11 cellular contexts compared by ENCODE assay signal in genomic region chr2:96117701-96118588, GRCh38. TPM values are rescaled to one million over a fixed set of nuclear protein-coding genes. Genes with fewer than 3 reads are reported as not detected.
DNase-seq lines count a peak whose midpoint lies in the region; ATAC-seq and TF ChIP-seq lines count a peak whose summit lies in the region.
"Had no signal": no experiment of that assay in that cellular context is flagged by ENCODE, and none has a peak within 500 bp of the region (broad histone marks: within the 10 kb centered on the region; RNA-seq: fewer than 3 reads in every experiment).

No MANE protein-coding gene starts in this region.

- no peaks in the 10 kb centered on the region for H3K36me3 ChIP-seq in BLaER1 treated with 17β-estradiol and CSF1 and Interleukin-3, amounts not matched to agents 10 nM and 100 nM
- H3K36me3 ChIP-seq in ES-I3 (ENCODE audit: insufficient read depth, low read length) = no peaks in the 10 kb centered on the region
- H3K36me3 ChIP-seq in left lung = no peaks in the 10 kb centered on the region
- H3K36me3 ChIP-seq in transverse colon = no peaks in the 10 kb centered on the region
- H3K36me3 ChIP-seq in ascending aorta = no peaks in the 10 kb centered on the region

- peaks cover 13% of the 10 kb centered on the region for H3K4me1 Mint-ChIP-seq in T-helper 17 cell

- H3K27me3 Mint-ChIP-seq in T-helper 17 cell = peaks cover 40% of the 10 kb centered on the region

- peaks cover 16 to 40% (median 31%) of the 10 kb centered on the region in 11 experiments for H3K27me3 ChIP-seq in BLaER1 treated with 17β-estradiol and CSF1 and Interleukin-3, amounts not matched to agents 10 nM and 100 nM
- H3K27me3 ChIP-seq in left lung = peaks cover 18 to 79% of the 10 kb centered on the region in 2 donors
- H3K27me3 ChIP-seq in transverse colon = peaks cover 44% of the 10 kb centered on the region
- H3K27me3 ChIP-seq in ascending aorta = peaks cover 7% of the 10 kb centered on the region

- no peak for ATAC-seq in T-helper 17 cell
- no peak for ATAC-seq in left lung
- ATAC-seq in HG03571 (IDR thresholded peaks at IDR 0.05; ENCODE audit: unreplicated experiment) = no peak

- intact Hi-C loops in left lung (cut with DNase I) (no loop called here), transverse colon (cut with DNase I; ENCODE audit: low total_unique reads) (loop anchor here (2.0 kb wide), 1 partner anchor 125 kb away; no protein-coding TSS in a partner anchor), ascending aorta (cut with DNase I) (loop anchor here (1.0 to 10.0 kb wide), 3 partner anchors 57 to 125 kb away; no protein-coding TSS in a partner anchor)

- peak overlapping the region in 1 of 11 experiments; percentile 69; a peak in 1 of 22 replicates for H3K9ac ChIP-seq in BLaER1 treated with 17β-estradiol and CSF1 and Interleukin-3, amounts not matched to agents 10 nM and 100 nM
- H3K9ac ChIP-seq in ES-I3 (ENCODE audit: low read depth, low read length) = peak overlapping the region; percentile 80; the same call in 1 of the 2 replicates

- TF ChIP-seq CTCF in left lung (IDR thresholded peaks at IDR 0.05) = no peak
- TF ChIP-seq CTCF in transverse colon (IDR thresholded peaks at IDR 0.05) = no peak
- no peak for TF ChIP-seq CTCF in ascending aorta (IDR thresholded peaks at IDR 0.05)

- in situ Hi-C loops in transverse colon (cut with MboI; ENCODE audit: low pct_ligation_motif_present in 1 of 4, low pct_unique_long_range_greater_than_20kb in 1 of 4, low sequenced_read_pairs in 3 of 4) = loop anchor here in 3 of 4 donors (25.0 kb wide), 1 partner anchor 106 kb away; no protein-coding TSS in a partner anchor

- DNase-seq in T-helper 17 cell = peak in 1 of 3 donors; percentile 12
- DNase-seq in left lung = peak; percentile 31 to 57
- DNase-seq in substantia nigra (lab: John Stamatoyannopoulos, UW) = no peak
- no peak for DNase-seq in transverse colon
- DNase-seq in ascending aorta (ENCODE audit: low spot score in 2 of 2) = no peak

- no peak overlapping the region for H3K4me3 ChIP-seq in BLaER1 treated with 17β-estradiol and CSF1 and Interleukin-3, amounts not matched to agents 10 nM and 100 nM
- H3K4me3 ChIP-seq in left lung (no peak overlapping the region), transverse colon (no peak overlapping the region), ascending aorta (peak overlapping the region in 1 of 2 donors; percentile 78)

- H3K4me3 Mint-ChIP-seq in T-helper 17 cell = peak overlapping the region; percentile 79

- H3K4me2 ChIP-seq in BLaER1 treated with 17β-estradiol and CSF1 and Interleukin-3, amounts not matched to agents 10 nM and 100 nM = peak overlapping the region in 10 of 11 experiments; percentile 95 to 100 (median 98); a peak in 16 of 22 replicates

- H3K36me3 Mint-ChIP-seq in T-helper 17 cell (ENCODE audit: low read depth) = peaks cover 4% of the 10 kb centered on the region

- WGBS in transverse colon (ENCODE audit: low coverage in 1 of 2), 2 donors = 52% methylated on average over 10 of the region's 17 CpGs; no CpG with 5 or more reads in 1 of the 2 donors

- no peaks in the 10 kb centered on the region; a peak in 1 of 22 replicates for H3K9me3 ChIP-seq in BLaER1 treated with 17β-estradiol and CSF1 and Interleukin-3, amounts not matched to agents 10 nM and 100 nM (replicated peaks in 1 of 11)
- H3K9me3 ChIP-seq in ES-I3 (ENCODE audit: control insufficient read depth, insufficient read depth, low read length) = no peaks in the 10 kb centered on the region
- H3K9me3 ChIP-seq in T-helper 17 cell (ENCODE audit: control insufficient read depth, low read length, poor library complexity, severe bottlenecking) = no peaks in the 10 kb centered on the region
- no peaks in the 10 kb centered on the region for H3K9me3 ChIP-seq in left lung
- H3K9me3 ChIP-seq in transverse colon = no peaks in the 10 kb centered on the region
- H3K9me3 ChIP-seq in ascending aorta = no peaks in the 10 kb centered on the region

- peaks cover 28 to 80% (median 59%) of the 10 kb centered on the region in 10 experiments for H3K4me1 ChIP-seq in BLaER1 treated with 17β-estradiol and CSF1 and Interleukin-3, amounts not matched to agents 10 nM and 100 nM
- H3K4me1 ChIP-seq in ES-I3 (ENCODE audit: insufficient read depth, low read length) = peaks cover 5% of the 10 kb centered on the region; the same call in 1 of the 2 replicates
- peaks cover 4 to 15% of the 10 kb centered on the region in 2 donors for H3K4me1 ChIP-seq in left lung
- H3K4me1 ChIP-seq in transverse colon = peaks cover 0 to 16% (median 12%) of the 10 kb centered on the region in 4 donors
- peaks cover 0 to 4% of the 10 kb centered on the region in 2 donors for H3K4me1 ChIP-seq in ascending aorta

- peaks cover 0 to 16% (median 0%) of the 10 kb centered on the region in 11 experiments; a peak in 2 of 22 replicates for H4K20me1 ChIP-seq in BLaER1 treated with 17β-estradiol and CSF1 and Interleukin-3, amounts not matched to agents 10 nM and 100 nM

- H3K27ac ChIP-seq in BLaER1 treated with 17β-estradiol and CSF1 and Interleukin-3, amounts not matched to agents 10 nM and 100 nM = no peak overlapping the region
- no peak overlapping the region for H3K27ac ChIP-seq in left lung
- no peak overlapping the region for H3K27ac ChIP-seq in substantia nigra (ENCODE audit: low read depth, low read length, poor library complexity, severe bottlenecking)
- no peak overlapping the region for H3K27ac ChIP-seq in transverse colon
- H3K27ac ChIP-seq in ascending aorta = no peak overlapping the region

- TF ChIP-seq EP300 in transverse colon (IDR thresholded peaks at IDR 0.05; ENCODE audit: low read depth) = no peak

- TF ChIP-seq POLR2A in transverse colon (IDR thresholded peaks at IDR 0.05) = no peak

- peak overlapping the region; percentile 45 for H3K27ac Mint-ChIP-seq in T-helper 17 cell

RNA-seq across cellular contexts. Expression of gene ADRA2B, which starts 1.6 kb away (rescaled TPM):
- total RNA-seq in T-helper 17 cell = 1 to 10 TPM in 1 of 2 donors, under 1 TPM in 1; 0.85 to 2.8 TPM
- total RNA-seq in left lung = under 1 TPM; 0.20 to 0.34 TPM
- total RNA-seq in transverse colon = under 1 TPM in 2 of 4 donors, not detected in 2; 0.27 to 0.32 TPM
- total RNA-seq in ascending aorta = 9.4 TPM
- total RNA-seq: fibroblast of villous mesenchyme, renal cortical epithelial cell, SK-MEL-5 had no signal

RNA-seq across cellular contexts. Expression of gene ASTL, which starts 20.4 kb away (rescaled TPM):
- total RNA-seq in T-helper 17 cell = 1 to 10 TPM; 4.2 to 7.9 TPM
- total RNA-seq in left lung = not detected
- under 1 TPM in 1 of 4 donors, not detected in 3; 0.95 TPM for total RNA-seq in transverse colon
- total RNA-seq in ascending aorta = not detected
- total RNA-seq: fibroblast of villous mesenchyme, renal cortical epithelial cell, SK-MEL-5 had no signal

RNA-seq across cellular contexts. Expression of gene DUSP2, which starts 27.3 kb away (rescaled TPM):
- 100 to 1,000 TPM; 240 to 319 TPM for total RNA-seq in T-helper 17 cell
- 1 to 10 TPM; 3.6 to 5.7 TPM for total RNA-seq in left lung
- total RNA-seq in transverse colon = 10 to 100 TPM in 1 of 4 donors, 1 to 10 TPM in 2, not detected in 1; 1.6 to 25.1 (median 9.1) TPM
- 7.2 TPM for total RNA-seq in ascending aorta

Comparison
In these comparisons a context has a peak if more than half of its experiments do, and no peak if none do; other contexts are left out.
1. DNase-seq: peak in left lung (2 of 2); none in substantia nigra (0 of 49), transverse colon (single experiment) and ascending aorta (0 of 2).
2. RNA of gene DUSP2, which starts 27.3 kb away (total RNA-seq): 240 to 319 TPM in T-helper 17 cell; 1.6 to 25.1 TPM in transverse colon, 7.2 TPM in ascending aorta (single experiment) and 3.6 to 5.7 TPM in left lung; every median in the first group is over 4 times any median in the second.
3. intact Hi-C loops: an anchor here in transverse colon (2.0 kb wide) and ascending aorta (1.0 to 10.0 kb wide); none called in left lung.